In the genomic region with DNA sequence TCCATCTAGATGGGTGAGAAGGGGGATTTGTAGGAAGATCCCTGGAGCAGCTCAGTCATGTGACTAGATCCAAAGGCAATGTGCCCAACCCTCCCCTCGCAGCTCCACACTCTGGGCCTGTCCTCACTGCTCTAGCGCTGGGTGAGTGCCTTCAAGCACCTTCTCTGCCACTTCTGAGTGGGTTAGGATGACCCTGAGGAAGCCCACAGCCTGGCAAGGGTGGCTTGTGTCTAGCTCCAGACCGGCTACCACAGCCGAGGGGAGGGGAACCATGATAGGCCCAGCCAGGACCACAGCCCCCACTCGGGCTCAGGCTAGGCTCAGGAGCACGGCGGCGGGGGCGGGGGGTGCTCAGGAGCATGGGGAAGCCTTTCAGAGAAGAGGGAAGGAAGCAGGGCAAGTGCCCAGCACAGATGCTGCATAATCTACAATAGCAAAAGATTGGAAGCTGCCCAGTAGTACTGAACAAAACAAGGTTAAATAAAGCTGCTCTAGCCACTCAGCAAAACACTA, we compare ENCODE assay signal across 1 cellular context.
TF ChIP-seq lines count a peak whose summit lies in the region.

No MANE protein-coding gene starts in this region.

TF ChIP-seq in K562, 482 proteins besides CTCF, POLR2A, EP300 and RAD21 (continued from another document):
- TF ChIP-seq, protein P1, sequence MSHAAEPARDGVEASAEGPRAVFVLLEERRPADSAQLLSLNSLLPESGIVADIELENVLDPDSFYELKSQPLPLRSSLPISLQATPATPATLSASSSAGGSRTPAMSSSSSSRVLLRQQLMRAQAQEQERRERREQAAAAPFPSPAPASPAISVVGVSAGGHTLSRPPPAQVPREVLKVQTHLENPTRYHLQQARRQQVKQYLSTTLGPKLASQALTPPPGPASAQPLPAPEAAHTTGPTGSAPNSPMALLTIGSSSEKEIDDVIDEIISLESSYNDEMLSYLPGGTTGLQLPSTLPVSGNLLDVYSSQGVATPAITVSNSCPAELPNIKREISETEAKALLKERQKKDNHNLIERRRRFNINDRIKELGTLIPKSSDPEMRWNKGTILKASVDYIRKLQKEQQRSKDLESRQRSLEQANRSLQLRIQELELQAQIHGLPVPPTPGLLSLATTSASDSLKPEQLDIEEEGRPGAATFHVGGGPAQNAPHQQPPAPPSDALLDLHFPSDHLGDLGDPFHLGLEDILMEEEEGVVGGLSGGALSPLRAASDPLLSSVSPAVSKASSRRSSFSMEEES (CRISPR knock-in tag; IDR thresholded peaks at IDR 0.05): peak; percentile 21; the same call in 1 of the 2 replicates
